In genomic region chr17:31467502-31468256, GRCh38 we compare ENCODE assay signal across 1 cellular context.
TF ChIP-seq lines count a peak whose summit lies in the region.

No MANE protein-coding gene starts in this region.

TF ChIP-seq in HepG2, 621 proteins besides CTCF, POLR2A, EP300 and RAD21 (continued from another document and continues in another):
- TF ChIP-seq ZNF281 (CRISPR knock-in tag; IDR thresholded peaks at IDR 0.05; ENCODE audit: borderline replicate concordance) (peak; percentile 91), CREBL2 (CRISPR knock-in tag; IDR thresholded peaks at IDR 0.05; ENCODE audit: borderline replicate concordance) (0 out of 2 replicates have a peak, but pooled peaks have one; percentile 47), ZNF331 (CRISPR knock-in tag; IDR thresholded peaks at IDR 0.05) (peak; percentile 76; the same call in 1 of the 2 replicates), SOX5 (CRISPR knock-in tag; IDR thresholded peaks at IDR 0.05; ENCODE audit: borderline replicate concordance) (peak; percentile 98), PCBP1 (IDR thresholded peaks at IDR 0.05; ENCODE audit: borderline replicate concordance, low read depth, low read length) (no peak), ETV5 (CRISPR knock-in tag; IDR thresholded peaks at IDR 0.05; ENCODE audit: borderline replicate concordance) (peak; percentile 45; the same call in 1 of the 2 replicates), KMT2B (CRISPR knock-in tag; IDR thresholded peaks at IDR 0.05) (no peak; the same call in 1 of the 2 replicates), KDM5B (CRISPR knock-in tag; IDR thresholded peaks at IDR 0.05; ENCODE audit: borderline replicate concordance) (peak; percentile 6; the same call in 1 of the 2 replicates), TEAD3 (CRISPR knock-in tag; optimal IDR thresholded peaks at IDR 0.05; ENCODE audit: borderline replicate concordance) (peak; percentile 48), ERF (CRISPR knock-in tag; IDR thresholded peaks at IDR 0.05) (peak; percentile 55; the same call in 1 of the 2 replicates), FOSL2 (CRISPR knock-in tag; IDR thresholded peaks at IDR 0.05) (peak; percentile 43; the same call in 1 of the 2 replicates), ZNF20 (CRISPR knock-in tag; IDR thresholded peaks at IDR 0.05) (no peak), KAT7 (CRISPR knock-in tag; IDR thresholded peaks at IDR 0.05; ENCODE audit: borderline replicate concordance) (no peak), HNF4G (IDR thresholded peaks at IDR 0.05; ENCODE audit: borderline replicate concordance, low read depth, low read length) (peak; percentile 78), HNF4G (CRISPR knock-in tag; IDR thresholded peaks at IDR 0.05; ENCODE audit: borderline replicate concordance, low read depth) (no peak), CREM (IDR thresholded peaks at IDR 0.05) (0 out of 2 replicates have a peak, but pooled peaks have one; percentile 51), CREM (CRISPR knock-in tag; IDR thresholded peaks at IDR 0.05) (no peak), ZKSCAN5 (CRISPR knock-in tag; IDR thresholded peaks at IDR 0.05) (0 out of 2 replicates have a peak, but pooled peaks have one; percentile 6), ZFP1 (CRISPR knock-in tag; IDR thresholded peaks at IDR 0.05) (0 out of 2 replicates have a peak, but pooled peaks have one; percentile 20), MLX (CRISPR knock-in tag; IDR thresholded peaks at IDR 0.05) (peak; percentile 27; the same call in 1 of the 2 replicates), MIER3 (CRISPR knock-in tag; IDR thresholded peaks at IDR 0.05; ENCODE audit: borderline replicate concordance) (0 out of 2 replicates have a peak, but pooled peaks have one; percentile 43), DMAP1 (CRISPR knock-in tag; IDR thresholded peaks at IDR 0.05) (peak; percentile 58; the same call in 1 of the 2 replicates), ZNF670 (CRISPR knock-in tag; IDR thresholded peaks at IDR 0.05; ENCODE audit: borderline replicate concordance) (no peak), GFI1 (CRISPR knock-in tag; IDR thresholded peaks at IDR 0.05; ENCODE audit: borderline replicate concordance) (peak; percentile 70; the same call in 1 of the 2 replicates), PHF8 (CRISPR knock-in tag; IDR thresholded peaks at IDR 0.05) (peak; percentile 40; the same call in 1 of the 2 replicates), ZFX (CRISPR knock-in tag; IDR thresholded peaks at IDR 0.05; ENCODE audit: low read depth) (peak; percentile 95), RFX1 (IDR thresholded peaks at IDR 0.05) (no peak), MTERF4 (CRISPR knock-in tag; IDR thresholded peaks at IDR 0.05) (no peak), ESRRA (CRISPR knock-in tag; IDR thresholded peaks at IDR 0.05; ENCODE audit: low read depth) (peak; percentile 91), GATAD2A (CRISPR knock-in tag; IDR thresholded peaks at IDR 0.05) (peak; percentile 70), ZNF101 (CRISPR knock-in tag; IDR thresholded peaks at IDR 0.05; ENCODE audit: borderline replicate concordance, low read depth) (no peak), TFAP4 (IDR thresholded peaks at IDR 0.05; ENCODE audit: borderline replicate concordance, low read depth) (0 out of 2 replicates have a peak, but pooled peaks have one; percentile 7), ZSCAN9 (CRISPR knock-in tag; IDR thresholded peaks at IDR 0.05; ENCODE audit: borderline replicate concordance) (no peak), PHF21A (CRISPR knock-in tag; IDR thresholded peaks at IDR 0.05) (peak; percentile 97), AHDC1 (CRISPR knock-in tag; IDR thresholded peaks at IDR 0.05; ENCODE audit: borderline replicate concordance) (peak; percentile 52; the same call in 1 of the 2 replicates), SRSF4 (IDR thresholded peaks at IDR 0.05; ENCODE audit: low read depth, low read length, poor library complexity, severe bottlenecking) (no peak), FUBP1 (CRISPR knock-in tag; IDR thresholded peaks at IDR 0.05; ENCODE audit: borderline replicate concordance) (0 out of 2 replicates have a peak, but pooled peaks have one; percentile 60), RARA (CRISPR knock-in tag; IDR thresholded peaks at IDR 0.05) (peak; percentile 62), FOXC1 (CRISPR knock-in tag; IDR thresholded peaks at IDR 0.05; ENCODE audit: borderline replicate concordance) (peak; percentile 51), SAP130 (CRISPR knock-in tag; IDR thresholded peaks at IDR 0.05; ENCODE audit: low read depth) (peak; percentile 54), MXD4 (CRISPR knock-in tag; IDR thresholded peaks at IDR 0.05) (no peak), ATF4 (CRISPR knock-in tag; IDR thresholded peaks at IDR 0.05) (no peak), PRDM10 (CRISPR knock-in tag; IDR thresholded peaks at IDR 0.05; ENCODE audit: low read depth) (peak; percentile 28; the same call in 1 of the 2 replicates), RXRB (CRISPR knock-in tag; IDR thresholded peaks at IDR 0.05; ENCODE audit: borderline replicate concordance) (peak; percentile 93), SMARCC2 (IDR thresholded peaks at IDR 0.05) (no peak), ZNF556 (CRISPR knock-in tag; IDR thresholded peaks at IDR 0.05; ENCODE audit: borderline replicate concordance) (peak; percentile 68; the same call in 1 of the 2 replicates), ZNF678 (CRISPR knock-in tag; IDR thresholded peaks at IDR 0.05) (0 out of 2 replicates have a peak, but pooled peaks have one; percentile 36), BCL6 (CRISPR knock-in tag; IDR thresholded peaks at IDR 0.05) (peak; percentile 74)
